9 cellular contexts compared by ENCODE assay signal in genomic region chr17:45313419-45313771, GRCh38.
A peak's percentile ranks its signal among the peaks of the same experiment; 100 is the strongest.
DNase-seq lines count a peak whose midpoint lies in the region; ATAC-seq lines count a peak whose summit lies in the region.
"Had no signal": no experiment of that assay in that cellular context is flagged by ENCODE, and none has a peak within 500 bp of the region (broad histone marks: within the 10 kb centered on the region; RNA-seq: fewer than 3 reads in every experiment).

No MANE protein-coding gene starts in this region.

- H3K27me3 Mint-ChIP-seq in stimulated activated naive CD8-positive, alpha-beta T cell treated with anti-CD3 and anti-CD28 coated beads, Interleukin-15, Interleukin-2, amounts not matched to agents 100 ng/mL and 50 ng/mL, for 24 hours = no peaks in the 10 kb centered on the region
- H3K27me3 Mint-ChIP-seq in activated naive CD8-positive, alpha-beta T cell treated with anti-CD3 and anti-CD28 coated beads, Interleukin-2, amount 50 U/mL, for 24 hours = peaks cover 4% of the 10 kb centered on the region

- H3K27ac ChIP-seq in mucosa of rectum (ENCODE audit: low read depth in 2 of 2, low read length in 2 of 2) = peak overlapping the region; percentile 97 to 99

- no peaks in the 10 kb centered on the region for H3K9me3 ChIP-seq in mucosa of rectum (ENCODE audit: control insufficient read depth in 2 of 2, low read length in 2 of 2)

- peak overlapping the region; percentile 83 to 95 for H3K9ac ChIP-seq in mucosa of rectum (ENCODE audit: low read depth in 1 of 2, low read length in 2 of 2)

- peaks cover 0 to 5% of the 10 kb centered on the region in 2 donors for H3K36me3 ChIP-seq in mucosa of rectum (ENCODE audit: control insufficient read depth in 2 of 2, insufficient read depth in 2 of 2, low read length in 2 of 2)

- H3K4me1 Mint-ChIP-seq in stimulated activated naive CD8-positive, alpha-beta T cell treated with anti-CD3 and anti-CD28 coated beads, Interleukin-15, Interleukin-2, amounts not matched to agents 100 ng/mL and 50 ng/mL, for 24 hours (ENCODE audit: low read depth) = peaks cover 81% of the 10 kb centered on the region
- H3K4me1 Mint-ChIP-seq in activated naive CD8-positive, alpha-beta T cell treated with anti-CD3 and anti-CD28 coated beads, Interleukin-2, amount 50 U/mL, for 24 hours = peaks cover 82% of the 10 kb centered on the region

- no peaks in the 10 kb centered on the region for H3K27me3 ChIP-seq in mucosa of rectum (ENCODE audit: control insufficient read depth in 2 of 2, insufficient read depth in 2 of 2, low read length in 2 of 2)

- peak overlapping the region; percentile 96 for H3K4me3 Mint-ChIP-seq in stimulated activated naive CD8-positive, alpha-beta T cell treated with anti-CD3 and anti-CD28 coated beads, Interleukin-15, Interleukin-2, amounts not matched to agents 100 ng/mL and 50 ng/mL, for 24 hours
- peak overlapping the region; percentile 98 for H3K4me3 Mint-ChIP-seq in activated naive CD8-positive, alpha-beta T cell treated with anti-CD3 and anti-CD28 coated beads, Interleukin-2, amount 50 U/mL, for 24 hours

- H3K4me1 ChIP-seq in mucosa of rectum (ENCODE audit: control insufficient read depth in 2 of 2, insufficient read depth in 2 of 2, low read length in 2 of 2) = peaks cover 78 to 82% of the 10 kb centered on the region in 2 donors

- peak overlapping the region in 1 of 2 donors; percentile 83 for H3K4me3 ChIP-seq in mucosa of rectum (ENCODE audit: low read length in 2 of 2)

- no peaks in the 10 kb centered on the region for H3K9me3 Mint-ChIP-seq in stimulated activated naive CD8-positive, alpha-beta T cell treated with anti-CD3 and anti-CD28 coated beads, Interleukin-15, Interleukin-2, amounts not matched to agents 100 ng/mL and 50 ng/mL, for 24 hours
- H3K9me3 Mint-ChIP-seq in activated naive CD8-positive, alpha-beta T cell treated with anti-CD3 and anti-CD28 coated beads, Interleukin-2, amount 50 U/mL, for 24 hours = no peaks in the 10 kb centered on the region

- peaks cover 64% of the 10 kb centered on the region for H3K36me3 Mint-ChIP-seq in stimulated activated naive CD8-positive, alpha-beta T cell treated with anti-CD3 and anti-CD28 coated beads, Interleukin-15, Interleukin-2, amounts not matched to agents 100 ng/mL and 50 ng/mL, for 24 hours (ENCODE audit: low read depth)
- peaks cover 68% of the 10 kb centered on the region for H3K36me3 Mint-ChIP-seq in activated naive CD8-positive, alpha-beta T cell treated with anti-CD3 and anti-CD28 coated beads, Interleukin-2, amount 50 U/mL, for 24 hours (ENCODE audit: low read depth)

- DNase-seq in stimulated activated naive CD8-positive, alpha-beta T cell treated with anti-CD3 and anti-CD28 coated beads, Interleukin-15, Interleukin-2, amounts not matched to agents 100 U/mL and 50 U/mL, for 24 hours = no peak
- DNase-seq in activated naive CD8-positive, alpha-beta T cell treated with anti-CD3 and anti-CD28 coated beads, Interleukin-2, amount 50 U/mL, for 24 hours = no peak
- no peak for DNase-seq in D341Med (ENCODE audit: low spot score)
- no peak for DNase-seq in EL
- DNase-seq: activated gamma-delta T cell treated with Interleukin-2 at 50 U/mL for 16 hours had no signal

- no peak for ATAC-seq in stimulated activated naive CD8-positive, alpha-beta T cell treated with anti-CD3 and anti-CD28 coated beads, Interleukin-15, Interleukin-2, amounts not matched to agents 100 U/mL and 50 U/mL, for 24 hours
- no peak for ATAC-seq in activated naive CD8-positive, alpha-beta T cell treated with anti-CD3 and anti-CD28 coated beads, Interleukin-2, amount 50 U/mL, for 24 hours
- ATAC-seq in HG02678 (IDR thresholded peaks at IDR 0.05; ENCODE audit: unreplicated experiment) (no peak), HG02970 (IDR thresholded peaks at IDR 0.05; ENCODE audit: low FRiP score, unreplicated experiment) (no peak)

- peak overlapping the region; percentile 99 for H3K27ac Mint-ChIP-seq in stimulated activated naive CD8-positive, alpha-beta T cell treated with anti-CD3 and anti-CD28 coated beads, Interleukin-15, Interleukin-2, amounts not matched to agents 100 ng/mL and 50 ng/mL, for 24 hours
- H3K27ac Mint-ChIP-seq in activated naive CD8-positive, alpha-beta T cell treated with anti-CD3 and anti-CD28 coated beads, Interleukin-2, amount 50 U/mL, for 24 hours = peak overlapping the region; percentile 93
